Comparison of ENCODE assay signal across 8 cellular contexts in the genomic region with DNA sequence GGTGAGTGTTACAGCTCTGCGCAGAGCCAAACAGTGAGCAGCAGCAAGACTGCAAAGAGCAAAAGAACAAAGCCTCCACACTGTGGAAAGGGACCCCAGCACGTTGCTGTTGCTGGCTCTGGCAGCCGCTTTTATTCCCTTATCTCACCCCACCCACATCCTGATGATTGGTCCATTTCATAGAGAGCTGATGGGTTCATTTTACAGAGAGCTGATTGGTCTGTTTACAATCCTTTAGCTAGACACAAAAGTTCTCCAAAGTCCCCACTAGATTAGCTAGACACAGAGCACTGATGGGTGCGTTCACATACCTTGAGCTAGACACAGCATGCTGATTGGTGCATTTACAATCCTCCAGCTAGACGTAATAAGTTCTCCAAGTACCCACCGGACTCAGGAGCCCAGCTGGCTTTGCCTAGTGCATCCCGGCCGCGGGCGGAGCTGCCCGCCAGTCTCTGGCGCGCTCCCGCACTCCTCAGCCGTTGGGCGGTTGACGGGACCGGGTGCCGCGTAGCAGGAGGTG.
DNase-seq lines count a peak whose midpoint lies in the region; ATAC-seq and TF ChIP-seq lines count a peak whose summit lies in the region.
"Not testable (repeated sequence)": the region's sequence is repeated elsewhere in the genome, so short reads cannot be mapped to it uniquely, and the experiment has no call there.

No MANE protein-coding gene starts in this region.

- not testable (repeated sequence) for H3K36me3 ChIP-seq in BLaER1; mucosa of descending colon (ENCODE audit: low read depth)

- H3K27me3 Mint-ChIP-seq in activated naive CD8-positive, alpha-beta T cell, result not testable (repeated sequence)

- H3K9me3 Mint-ChIP-seq in activated naive CD8-positive, alpha-beta T cell (ENCODE audit: low read depth), result not testable (repeated sequence)

- DNase-seq in HT-29 (ENCODE audit: low spot score), result peak; percentile 76
- DNase-seq in NCI-H460 (ENCODE audit: extremely low read depth, low read depth), result peak; percentile 47
- DNase-seq in T-helper 2 cell, result peak; percentile 6 to 92 (median 7)
- DNase-seq in fibroblast of pulmonary artery (ENCODE audit: low read depth), result peak; percentile 69
- peak in 2 of 3 donors; percentile 50 to 61 for DNase-seq in mucosa of descending colon
- DNase-seq in stimulated activated CD4-positive, alpha-beta T cell treated with anti-CD3 and anti-CD28 coated beads, Interleukin-4, amount 100 ng/mL, for 1 hour, result peak; percentile 17

- not testable (repeated sequence) for TF ChIP-seq CTCF in fibroblast of pulmonary artery (IDR thresholded peaks at IDR 0.05; ENCODE audit: low read length, missing control alignments); mucosa of descending colon (IDR thresholded peaks at IDR 0.05)

- H3K27me3 ChIP-seq in BLaER1, result not testable (repeated sequence)

- not testable (repeated sequence) for H3K4me2 ChIP-seq in BLaER1

- peak overlapping the region; percentile 64 for H3K27ac Mint-ChIP-seq in activated naive CD8-positive, alpha-beta T cell

- not testable (repeated sequence) for H4K20me1 ChIP-seq in BLaER1

- ATAC-seq in mucosa of descending colon, result peak; percentile 49

- H3K27ac ChIP-seq in BLaER1, result peak overlapping the region; percentile 18; the same call in 1 of the 2 replicates

- H3K4me3 ChIP-seq in BLaER1, result peak overlapping the region; percentile 69
- peak overlapping the region; percentile 52 for H3K4me3 ChIP-seq in fibroblast of pulmonary artery (replicated peaks; ENCODE audit: low read depth, low read length)
- peak overlapping the region; percentile 34 for H3K4me3 ChIP-seq in mucosa of descending colon

- intact Hi-C loops in mucosa of descending colon (cut with DNase I, micrococcal nuclease), result not testable (repeated sequence)

- H3K9ac ChIP-seq in BLaER1, result not testable (repeated sequence)

- not testable (repeated sequence) for H3K36me3 Mint-ChIP-seq in activated naive CD8-positive, alpha-beta T cell

- H3K4me1 Mint-ChIP-seq in activated naive CD8-positive, alpha-beta T cell (ENCODE audit: low read depth), result peaks cover 12% of the 10 kb centered on the region

- peak overlapping the region; percentile 86 for H3K4me3 Mint-ChIP-seq in activated naive CD8-positive, alpha-beta T cell

- H3K9me3 ChIP-seq in BLaER1, mucosa of descending colon: not testable (repeated sequence)

- not testable (repeated sequence) for H3K4me1 ChIP-seq in BLaER1; mucosa of descending colon (ENCODE audit: low read depth)

Comparison
In these comparisons a context has a peak if more than half of its experiments do, and no peak if none do; other contexts are left out.
1. Peak in every context shown above with its lines: DNase-seq, ATAC-seq, H3K4me3 ChIP-seq and H3K27ac ChIP-seq.
2. DNase-seq: peak in every context shown above with its lines; median percentile 76 in HT-29; 69 in fibroblast of pulmonary artery; 56 in mucosa of descending colon; 47 in NCI-H460; 17 in stimulated activated CD4-positive, alpha-beta T cell treated with anti-CD3 and anti-CD28 coated beads, Interleukin-4, amount 100 ng/mL, for 1 hour; 7 in T-helper 2 cell.